22 cellular contexts compared by ENCODE assay signal in genomic region chr3:51954713-51955112, GRCh38. TPM values are rescaled to one million over a fixed set of nuclear protein-coding genes. Genes with fewer than 3 reads are reported as not detected.
"Had no signal": no experiment of that assay in that cellular context is flagged by ENCODE, and none has a peak within 500 bp of the region (broad histone marks: within the 10 kb centered on the region; RNA-seq: fewer than 3 reads in every experiment).

No MANE protein-coding gene starts in this region.

- H3K4me1 Mint-ChIP-seq: activated naive CD8-positive, alpha-beta T cell treated with anti-CD3 and anti-CD28 coated beads, Interleukin-2, amount 50 U/mL, for 24 hours; stimulated activated memory B cell treated with anti-CD40 and anti-IgM and Interleukin-4, amounts not matched to agents 10 μg/mL and 1 μg/mL and 100 μg/mL, for 72 hours had no signal

- H3K36me3 ChIP-seq: upper lobe of right lung had no signal

- H3K27me3 ChIP-seq: brain microvascular endothelial cell, gastrocnemius medialis, upper lobe of right lung had no signal

- H3K9me3 Mint-ChIP-seq: activated naive CD4-positive, alpha-beta T cell treated with anti-CD3 and anti-CD28 coated beads, Interleukin-2, amount 10 ng/mL, durations not matched to agents 7 days and 5 days; activated naive CD8-positive, alpha-beta T cell treated with anti-CD3 and anti-CD28 coated beads, Interleukin-2, amount 50 U/mL, for 24 hours; activated T-cell treated with anti-CD3 and anti-CD28 coated beads, Interleukin-2, amount 50 U/mL, for 4 hours; natural killer cell; stimulated activated memory B cell treated with anti-CD40 and anti-IgM and Interleukin-4, amounts not matched to agents 10 μg/mL and 1 μg/mL and 100 μg/mL, for 72 hours had no signal

- H3K9me3 ChIP-seq: gastrocnemius medialis, heart left ventricle, spleen, upper lobe of right lung had no signal

- H3K36me3 Mint-ChIP-seq: activated naive CD4-positive, alpha-beta T cell treated with anti-CD3 and anti-CD28 coated beads, Interleukin-2, amount 10 ng/mL, durations not matched to agents 7 days and 5 days; natural killer cell had no signal

- H3K27ac ChIP-seq: brain microvascular endothelial cell, spleen, upper lobe of right lung had no signal

- ATAC-seq: activated naive CD8-positive, alpha-beta T cell treated with anti-CD3 and anti-CD28 coated beads, Interleukin-2, amount 50 U/mL, for 24 hours; activated T-cell treated with anti-CD3 and anti-CD28 coated beads, Interleukin-2, amount 50 U/mL, for 4 hours; esophagus mucosa; stimulated activated memory B cell treated with anti-CD40 and anti-IgM and Interleukin-4, amounts not matched to agents 10 μg/mL and 1 μg/mL and 100 μg/mL, for 72 hours; upper lobe of right lung had no signal

- H3K4me3 Mint-ChIP-seq: activated naive CD4-positive, alpha-beta T cell treated with anti-CD3 and anti-CD28 coated beads, Interleukin-2, amount 10 ng/mL, durations not matched to agents 7 days and 5 days; activated naive CD8-positive, alpha-beta T cell treated with anti-CD3 and anti-CD28 coated beads, Interleukin-2, amount 50 U/mL, for 24 hours; natural killer cell; stimulated activated memory B cell treated with anti-CD40 and anti-IgM and Interleukin-4, amounts not matched to agents 10 μg/mL and 1 μg/mL and 100 μg/mL, for 72 hours had no signal

- DNase-seq: activated CD4-positive, alpha-beta T cell treated with anti-CD3 and anti-CD28 coated beads, Interleukin-2, amount 50 U/mL, for 1 hour; activated CD4-positive, CD25-positive, alpha-beta regulatory T cell treated with anti-CD3 and anti-CD28 coated beads, Interleukin-2, amount 50 U/mL, for 72 hours; activated CD8-positive, alpha-beta memory T cell treated with anti-CD3 and anti-CD28 coated beads, Interleukin-2, amount 50 U/mL, for 4 hours; activated effector memory CD4-positive, alpha-beta T cell treated with Interleukin-2 at 50 U/mL for 16 hours; activated naive CD4-positive, alpha-beta T cell treated with anti-CD3 and anti-CD28 coated beads, Interleukin-2, amount 10 ng/mL, durations not matched to agents 7 days and 5 days; activated naive CD8-positive, alpha-beta T cell treated with anti-CD3 and anti-CD28 coated beads, Interleukin-2, amount 50 U/mL, for 24 hours; activated T-cell treated with anti-CD3 and anti-CD28 coated beads, Interleukin-2, amount 50 U/mL, for 4 hours; brain microvascular endothelial cell; effector CD8-positive, alpha-beta T cell; kidney glomerular epithelial cell; natural killer cell; spleen; stimulated activated CD4-positive, alpha-beta T cell treated with anti-CD3 and anti-CD28 coated beads, Interleukin-4, amount 100 ng/mL, for 4 hours had no signal

- H3K4me3 ChIP-seq: upper lobe of right lung had no signal

- H3K27ac Mint-ChIP-seq: activated naive CD4-positive, alpha-beta T cell treated with anti-CD3 and anti-CD28 coated beads, Interleukin-2, amount 10 ng/mL, durations not matched to agents 7 days and 5 days; activated naive CD8-positive, alpha-beta T cell treated with anti-CD3 and anti-CD28 coated beads, Interleukin-2, amount 50 U/mL, for 24 hours; natural killer cell; stimulated activated memory B cell treated with anti-CD40 and anti-IgM and Interleukin-4, amounts not matched to agents 10 μg/mL and 1 μg/mL and 100 μg/mL, for 72 hours had no signal

RNA-seq across cellular contexts. Expression of gene GPR62, which starts 0.5 kb away (rescaled TPM):
- total RNA-seq: activated T-cell treated with anti-CD3 and anti-CD28 coated beads, Interleukin-2, amount 50 U/mL, for 4 hours; aorta; esophagus mucosa; mesenteric fat pad; natural killer cell; renal cortical epithelial cell; T-helper 1 cell treated with Interleukin-12 subunit alpha and Interleukin-12 subunit beta and Interleukin-4 antibody, amounts not matched to agents 30 ng/mL and 1 ng/mL, for 36 hours; upper lobe of right lung had no signal
